27 cellular contexts compared by ENCODE assay signal in the genomic region with DNA sequence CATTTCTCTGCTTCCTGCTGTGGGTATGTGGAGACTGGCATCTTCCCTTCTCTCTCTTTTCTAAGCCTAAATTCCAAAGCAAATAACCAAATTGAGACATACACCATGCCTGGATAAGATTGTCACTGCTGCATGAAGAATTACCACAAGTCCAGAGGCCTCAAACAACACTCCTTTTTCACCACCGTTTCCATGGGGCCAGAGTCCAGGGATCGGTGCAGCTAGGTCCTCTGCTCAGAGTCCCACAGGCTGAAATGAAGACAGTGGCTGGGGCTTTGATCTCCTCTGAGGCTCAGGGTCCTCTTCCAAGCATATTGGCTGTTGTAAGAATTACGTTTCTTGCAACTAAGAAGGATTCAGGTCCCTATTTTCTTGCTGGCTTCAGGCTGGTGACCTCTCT.
"Had no signal": no experiment of that assay in that cellular context is flagged by ENCODE, and none has a peak within 500 bp of the region (broad histone marks: within the 10 kb centered on the region; RNA-seq: fewer than 3 reads in every experiment).

No MANE protein-coding gene starts in this region.

- DNase-seq: heart right ventricle; hippocampal formation; kidney glomerular epithelial cell; left cardiac atrium; left lung; mesendoderm; midbrain; mucosa of descending colon; naive thymus-derived CD4-positive, alpha-beta T cell; ovary; right lobe of liver; stimulated activated CD4-positive, alpha-beta T cell treated with anti-CD3 and anti-CD28 coated beads, Interleukin-12 subunit alpha, Interleukin-12 subunit beta, amount 100 ng/mL, for 4 hours; stimulated activated CD4-positive, alpha-beta T cell treated with anti-CD3 and anti-CD28 coated beads, Interleukin-15, amount 100 ng/mL, for 24 hours; stimulated activated CD4-positive, alpha-beta T cell treated with anti-CD3 and anti-CD28 coated beads, Interleukin-2, amount 100 ng/mL, for 24 hours; stimulated activated CD4-positive, alpha-beta T cell treated with anti-CD3 and anti-CD28 coated beads, Interleukin-4, amount 100 ng/mL, for 1 hour; stimulated activated naive B cell treated with anti-CD40 and anti-IgM and Interleukin-4, amounts not matched to agents 10 μg/mL and 1 μg/mL and 100 μg/mL, for 72 hours; stimulated activated naive CD8-positive, alpha-beta T cell treated with anti-CD3 and anti-CD28 coated beads, Interleukin-15, Interleukin-2, amounts not matched to agents 100 U/mL and 50 U/mL, for 24 hours; stomach; testis; tibial artery had no signal

- H3K9me3 Mint-ChIP-seq: natural killer cell treated with Interleukin-12 subunit alpha and Interleukin-12 subunit beta and Interleukin-15 and Interleukin-18, amount 100 ng/mL, for 72 hours; stimulated activated naive B cell treated with anti-CD40 and anti-IgM and Interleukin-4, amounts not matched to agents 10 μg/mL and 1 μg/mL and 100 μg/mL, for 72 hours; type B pancreatic cell had no signal

- H3K27me3 Mint-ChIP-seq: naive thymus-derived CD4-positive, alpha-beta T cell; natural killer cell treated with Interleukin-12 subunit alpha and Interleukin-12 subunit beta and Interleukin-15 and Interleukin-18, amount 100 ng/mL, for 72 hours; stimulated activated naive B cell treated with anti-CD40 and anti-IgM and Interleukin-4, amounts not matched to agents 10 μg/mL and 1 μg/mL and 100 μg/mL, for 72 hours; type B pancreatic cell had no signal

- H3K4me1 ChIP-seq: heart right ventricle, left lung, right atrium auricular region, right lobe of liver, stomach, testis, tibial artery, vagina had no signal

- H3K27ac Mint-ChIP-seq: naive thymus-derived CD4-positive, alpha-beta T cell; natural killer cell treated with Interleukin-12 subunit alpha and Interleukin-12 subunit beta and Interleukin-15 and Interleukin-18, amount 100 ng/mL, for 72 hours; progenitor cell of endocrine pancreas; type B pancreatic cell had no signal

- H3K36me3 ChIP-seq: heart right ventricle, left lung, ovary, right atrium auricular region, right lobe of liver, stomach, tibial artery, vagina had no signal

- H3K36me3 Mint-ChIP-seq: natural killer cell treated with Interleukin-12 subunit alpha and Interleukin-12 subunit beta and Interleukin-15 and Interleukin-18, amount 100 ng/mL, for 72 hours; type B pancreatic cell had no signal

- H3K27ac ChIP-seq: heart right ventricle, left lung, ovary, right atrium auricular region, right lobe of liver, stomach, testis, tibial artery, vagina had no signal

- H3K4me3 ChIP-seq: heart right ventricle, left lung, lung, mucosa of descending colon, ovary, right atrium auricular region, right lobe of liver, stomach, testis, tibial artery, vagina had no signal

- ATAC-seq: heart right ventricle; left cardiac atrium; left lung; mucosa of descending colon; naive thymus-derived CD4-positive, alpha-beta T cell; natural killer cell treated with Interleukin-12 subunit alpha and Interleukin-12 subunit beta and Interleukin-15 and Interleukin-18, amount 100 ng/mL, for 72 hours; stimulated activated naive B cell treated with anti-CD40 and anti-IgM and Interleukin-4, amounts not matched to agents 10 μg/mL and 1 μg/mL and 100 μg/mL, for 72 hours; stimulated activated naive CD8-positive, alpha-beta T cell treated with anti-CD3 and anti-CD28 coated beads, Interleukin-15, Interleukin-2, amounts not matched to agents 100 U/mL and 50 U/mL, for 24 hours had no signal

- H3K9me3 ChIP-seq: heart right ventricle, left lung, mucosa of descending colon, ovary, right atrium auricular region, right lobe of liver, stomach, testis, tibial artery, vagina had no signal

- H3K27me3 ChIP-seq: heart right ventricle, left lung, ovary, right atrium auricular region, right lobe of liver, stomach, testis, tibial artery, vagina had no signal

- H3K4me3 Mint-ChIP-seq: naive thymus-derived CD4-positive, alpha-beta T cell; natural killer cell treated with Interleukin-12 subunit alpha and Interleukin-12 subunit beta and Interleukin-15 and Interleukin-18, amount 100 ng/mL, for 72 hours; stimulated activated naive B cell treated with anti-CD40 and anti-IgM and Interleukin-4, amounts not matched to agents 10 μg/mL and 1 μg/mL and 100 μg/mL, for 72 hours; type B pancreatic cell had no signal

- FAIRE-seq: keratinocyte had no signal
